In the genomic region with DNA sequence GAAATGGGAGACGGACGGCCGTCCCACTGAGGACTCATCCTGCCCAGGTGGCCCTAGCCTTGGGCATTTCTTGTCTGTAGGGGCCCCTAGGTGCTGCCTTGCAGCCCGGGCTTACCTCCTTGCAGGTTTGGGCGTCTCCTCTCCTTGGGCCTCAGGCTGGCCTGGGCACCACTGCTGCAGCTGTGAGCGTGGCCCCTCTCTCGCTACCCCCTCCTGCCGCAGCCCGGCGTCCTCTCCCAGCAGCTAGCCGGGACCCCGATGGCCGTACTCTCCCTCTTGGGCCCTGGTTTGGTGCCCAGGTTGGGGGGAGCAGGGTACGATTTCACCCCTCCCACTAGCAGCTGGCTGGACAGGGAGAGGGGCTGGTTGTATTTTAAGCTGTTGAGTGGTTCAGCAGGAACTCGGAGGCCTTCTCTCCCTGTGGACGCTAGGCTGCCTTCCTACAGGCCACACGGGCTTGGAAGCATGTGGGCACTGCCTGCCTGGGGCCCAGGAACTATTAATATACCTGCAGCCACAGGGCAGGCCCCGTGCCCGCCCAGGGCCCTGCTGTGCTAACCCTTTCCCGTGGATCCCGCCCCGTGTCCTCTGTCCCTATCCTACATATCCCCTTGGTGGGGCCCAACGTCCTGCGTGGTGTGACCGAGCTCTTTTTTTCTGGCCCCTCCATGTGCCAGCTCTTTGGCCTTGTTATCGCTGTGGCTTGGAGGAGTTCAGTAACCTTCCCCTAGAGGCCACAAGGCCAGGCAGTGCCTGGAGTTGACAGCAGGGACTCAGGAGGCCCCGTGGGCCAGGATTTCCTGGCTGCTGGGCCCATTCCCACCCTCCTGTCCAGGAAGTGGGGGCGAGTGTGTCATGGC, we compare ENCODE assay signal across 14 cellular contexts. TPM values are rescaled to one million over a fixed set of nuclear protein-coding genes. Genes with fewer than 3 reads are reported as not detected.
A peak's percentile ranks its signal among the peaks of the same experiment; 100 is the strongest.
DNase-seq lines count a peak whose midpoint lies in the region; FAIRE-seq and TF ChIP-seq lines count a peak whose summit lies in the region.
"Had no signal": no experiment of that assay in that cellular context is flagged by ENCODE, and none has a peak within 500 bp of the region (broad histone marks: within the 10 kb centered on the region; RNA-seq: fewer than 3 reads in every experiment).

No MANE protein-coding gene starts in this region.

- peak overlapping the region in 1 of 8 donors; percentile 36 for H3K4me3 Mint-ChIP-seq in CD4-positive, alpha-beta memory T cell

- no peak overlapping the region for H3K4me3 ChIP-seq in CD4-positive, alpha-beta memory T cell (ENCODE audit: low read length in 2 of 2)
- H3K4me3 ChIP-seq in esophagus squamous epithelium (no peak overlapping the region), neuronal stem cell (ENCODE audit: low read length in 2 of 2) (no peak overlapping the region)
- H3K4me3 ChIP-seq: hepatocyte had no signal

- H2BK120ac ChIP-seq in neuronal stem cell (ENCODE audit: low read depth, low read length): peak overlapping the region; percentile 72

- no peak for DNase-seq in CD4-positive, alpha-beta memory T cell
- DNase-seq in RWPE1 (ENCODE audit: low spot score) (no peak), esophagus squamous epithelium (lab: John Stamatoyannopoulos, UW) (no peak), neuronal stem cell (ENCODE audit: low spot score) (no peak), H54 (ENCODE audit: insufficient read length, low spot score) (no peak), activated gamma-delta T cell (lab: John Stamatoyannopoulos, UW) (no peak), kidney glomerular epithelial cell (lab: John Stamatoyannopoulos, UW) (no peak), GOT3 (lab: John Stamatoyannopoulos, UW) (no peak)
- DNase-seq: activated T-cell treated with anti-CD3 and anti-CD28 coated beads, Interleukin-2, amount 50 U/mL, for 1 hour; CD8-positive, alpha-beta memory T cell; NCI-H524; nucleus accumbens had no signal

- no peak for FAIRE-seq in H54 (lab: Jason Lieb, UNC)

- peak overlapping the region; percentile 17 for H3K18ac ChIP-seq in neuronal stem cell (ENCODE audit: low read length)

- no peak overlapping the region for H3K14ac ChIP-seq in neuronal stem cell (ENCODE audit: low read length)

- intact Hi-C loops in CD4-positive, alpha-beta memory T cell (cut with micrococcal nuclease): no loop called here
- intact Hi-C loops in esophagus squamous epithelium (cut with DNase I): loop anchor here (10.0 kb wide), 1 partner anchor 55 kb away; no protein-coding TSS in a partner anchor

- no peak overlapping the region for H4K8ac ChIP-seq in neuronal stem cell (ENCODE audit: low read depth, low read length)

- peak overlapping the region; percentile 56 for H2AK5ac ChIP-seq in neuronal stem cell (ENCODE audit: low read depth, low read length)

- no peak overlapping the region for H2BK15ac ChIP-seq in neuronal stem cell (ENCODE audit: low read length)

- no peaks in the 10 kb centered on the region for H3K27me3 Mint-ChIP-seq in CD4-positive, alpha-beta memory T cell
- H3K27me3 Mint-ChIP-seq: CD8-positive, alpha-beta memory T cell had no signal

- TF ChIP-seq POLR2A in esophagus squamous epithelium (IDR thresholded peaks at IDR 0.05) (no peak), H54 (IDR thresholded peaks at IDR 0.05; ENCODE audit: low read depth, low read length) (no peak)

- H3K4me2 ChIP-seq in neuronal stem cell (ENCODE audit: insufficient read depth, low read length, poor library complexity, severe bottlenecking): no peak overlapping the region
- H3K4me2 ChIP-seq: hepatocyte had no signal

- peaks cover 32% of the 10 kb centered on the region for H3K79me1 ChIP-seq in neuronal stem cell (ENCODE audit: low read depth, low read length)

- H3K27ac Mint-ChIP-seq in CD4-positive, alpha-beta memory T cell: peak overlapping the region in 4 of 7 donors; percentile 22 to 48 (median 42)

- no peak for TF ChIP-seq CTCF in RWPE1 (conservative IDR thresholded peaks at IDR 0.05; ENCODE audit: low read depth)
- no peak for TF ChIP-seq CTCF in esophagus squamous epithelium (IDR thresholded peaks at IDR 0.05)

- peak overlapping the region; percentile 78 for H3K9ac ChIP-seq in neuronal stem cell (ENCODE audit: low read depth, low read length, poor library complexity)

- POLR2A ChIA-PET in CD4-positive, alpha-beta memory T cell (lab: Charles Lee; ENCODE audit: partially characterized antibody): interaction anchor here (0.9 kb wide), 1 partner anchor 47 kb away, joined by 3 read pairs; no protein-coding TSS in a partner anchor
- POLR2A ChIA-PET in RWPE1 (lab: Yijun Ruan, JAX; ENCODE audit: low non-redundant PET): interaction anchor here (0.5 to 0.7 kb wide), 3 partner anchors 12 to 168 kb away, joined by 3 read pairs; no protein-coding TSS in a partner anchor

- no peak overlapping the region for H3K27ac ChIP-seq in CD4-positive, alpha-beta memory T cell (ENCODE audit: low read depth, low read length)
- peak overlapping the region; percentile 100 for H3K27ac ChIP-seq in RWPE1
- H3K27ac ChIP-seq in esophagus squamous epithelium: peak overlapping the region; percentile 84 to 91 (median 90)
- H3K27ac ChIP-seq in neuronal stem cell (replicated peaks; ENCODE audit: low read length): no peak overlapping the region
- H3K27ac ChIP-seq: hepatocyte had no signal

- CTCF ChIA-PET in CD4-positive, alpha-beta memory T cell (lab: Charles Lee; ENCODE audit: partially characterized antibody): interaction anchor here (0.5 to 1.6 kb wide), 2 partner anchors 9 to 13 kb away, joined by 3 to 4 read pairs; no protein-coding TSS in a partner anchor
- CTCF ChIA-PET in RWPE1 (lab: Yijun Ruan, JAX): interaction anchor here (0.5 to 1.2 kb wide), 4 partner anchors 10 to 85 kb away, joined by 3 to 4 read pairs (median 3); partner anchors contain the start of gene PTGER1

- H3K9me3 ChIP-seq in CD4-positive, alpha-beta memory T cell (ENCODE audit: control insufficient read depth in 1 of 2, low read length in 2 of 2): no peaks in the 10 kb centered on the region
- H3K9me3 ChIP-seq in esophagus squamous epithelium (no peaks in the 10 kb centered on the region), neuronal stem cell (replicated peaks in 1 of 2; ENCODE audit: control insufficient read depth in 2 of 2, insufficient read depth in 1 of 2, low read depth in 1 of 2, low read length in 2 of 2) (no peaks in the 10 kb centered on the region)

- no peaks in the 10 kb centered on the region for H3K27me3 ChIP-seq in CD4-positive, alpha-beta memory T cell (ENCODE audit: insufficient read depth, low read length)
- H3K27me3 ChIP-seq in esophagus squamous epithelium: no peaks in the 10 kb centered on the region
- H3K27me3 ChIP-seq in neuronal stem cell (ENCODE audit: control insufficient read depth in 3 of 3, insufficient read depth in 3 of 3, low read depth in 1 of 3, low read length in 3 of 3): no peaks in the 10 kb centered on the region
- H3K27me3 ChIP-seq: hepatocyte had no signal

- H3K23ac ChIP-seq in neuronal stem cell (ENCODE audit: low read depth, low read length, poor library complexity): peak overlapping the region; percentile 43

- peak overlapping the region; percentile 12 for H4K91ac ChIP-seq in neuronal stem cell (ENCODE audit: low read depth, low read length, poor library complexity)

- peaks cover 11% of the 10 kb centered on the region for H3K36me3 ChIP-seq in CD4-positive, alpha-beta memory T cell (ENCODE audit: insufficient read depth, low read length)
- H3K36me3 ChIP-seq in esophagus squamous epithelium (peaks cover 0 to 39% (median 7%) of the 10 kb centered on the region in 3 donors), neuronal stem cell (replicated peaks in 1 of 2; ENCODE audit: control insufficient read depth in 2 of 2, insufficient read depth in 2 of 2, low read length in 2 of 2) (peaks cover 3 to 17% of the 10 kb centered on the region in 2 donors)

- H2AFZ ChIP-seq in neuronal stem cell (ENCODE audit: low read length): no peak overlapping the region
- H2AFZ ChIP-seq: hepatocyte had no signal

- H3K36me3 Mint-ChIP-seq in CD4-positive, alpha-beta memory T cell: peaks cover 0 to 15% of the 10 kb centered on the region in 2 donors

- H3K4me1 Mint-ChIP-seq in CD4-positive, alpha-beta memory T cell: peaks cover 17 to 35% (median 18%) of the 10 kb centered on the region in 4 donors

- 86 to 87% methylated on average over 4 to 9 of the region's 28 CpGs for WGBS in esophagus squamous epithelium, 2 donors
- no CpG with 5 or more reads among the region's 28 CpGs for WGBS in neuronal stem cell (ENCODE audit: extremely low coverage in 2 of 2, insufficient read length in 2 of 2, insufficient replicate concordance in 1 of 2), 2 donors

- H3K4me1 ChIP-seq in CD4-positive, alpha-beta memory T cell (ENCODE audit: insufficient read depth, low read length): peaks cover 23% of the 10 kb centered on the region
- peaks cover 50 to 90% (median 57%) of the 10 kb centered on the region in 3 donors for H3K4me1 ChIP-seq in esophagus squamous epithelium
- peaks cover 11% of the 10 kb centered on the region in 2 donors for H3K4me1 ChIP-seq in neuronal stem cell (ENCODE audit: control insufficient read depth in 2 of 2, insufficient read depth in 1 of 2, low read depth in 1 of 2, low read length in 2 of 2)

- peak overlapping the region; percentile 37 for H3K4ac ChIP-seq in neuronal stem cell (ENCODE audit: low read length)

- H2BK12ac ChIP-seq in neuronal stem cell (ENCODE audit: low read length): peak overlapping the region; percentile 84

- no peaks in the 10 kb centered on the region for H3K9me3 Mint-ChIP-seq in CD4-positive, alpha-beta memory T cell
- H3K9me3 Mint-ChIP-seq: CD8-positive, alpha-beta memory T cell had no signal

- H2BK5ac ChIP-seq in neuronal stem cell (ENCODE audit: low read length): peak overlapping the region; percentile 53

RNA-seq across cellular contexts. Expression of gene NDUFB7, which starts 11.7 kb away (rescaled TPM):
- 10 to 100 TPM; 56.6 to 67.2 TPM for total RNA-seq in CD4-positive, alpha-beta memory T cell
- 100 to 1,000 TPM; 177 to 252 TPM for polyA plus RNA-seq in CD4-positive, alpha-beta memory T cell
- total RNA-seq in esophagus squamous epithelium: 100 to 1,000 TPM; 262 to 379 (median 295) TPM
- polyA plus RNA-seq in neuronal stem cell (2013, experiment 1 of 2): 181 TPM
- 175 TPM for polyA plus RNA-seq in neuronal stem cell (2013, experiment 2 of 2)

RNA-seq across cellular contexts. Expression of gene CLEC17A, which starts 22.7 kb away (rescaled TPM):
- total RNA-seq in CD4-positive, alpha-beta memory T cell: not detected
- under 1 TPM in 1 of 2 donors, not detected in 1; 0.20 TPM for polyA plus RNA-seq in CD4-positive, alpha-beta memory T cell
- not detected for total RNA-seq in esophagus squamous epithelium
- not detected for polyA plus RNA-seq in neuronal stem cell (2013, experiment 1 of 2)
- polyA plus RNA-seq in neuronal stem cell (2013, experiment 2 of 2): not detected
- total RNA-seq: dermis microvascular lymphatic vessel endothelial cell, hepatocyte had no signal
- polyA plus RNA-seq: CD8-positive, alpha-beta memory T cell; hepatocyte had no signal

RNA-seq across cellular contexts. Expression of gene TECR, which starts 30.8 kb away (rescaled TPM):
- total RNA-seq in CD4-positive, alpha-beta memory T cell: 100 to 1,000 TPM; 189 to 194 TPM
- 100 to 1,000 TPM; 246 to 269 TPM for polyA plus RNA-seq in CD4-positive, alpha-beta memory T cell
- total RNA-seq in esophagus squamous epithelium: 100 to 1,000 TPM; 130 to 290 (median 190) TPM
- polyA plus RNA-seq in neuronal stem cell (2013, experiment 1 of 2): 225 TPM
- polyA plus RNA-seq in neuronal stem cell (2013, experiment 2 of 2): 213 TPM

RNA-seq across cellular contexts. Expression of gene DNAJB1, which starts 41.9 kb away (rescaled TPM):
- 100 to 1,000 TPM; 122 to 138 TPM for total RNA-seq in CD4-positive, alpha-beta memory T cell
- polyA plus RNA-seq in CD4-positive, alpha-beta memory T cell: 100 to 1,000 TPM; 307 to 824 TPM
- total RNA-seq in esophagus squamous epithelium: 100 to 1,000 TPM; 182 to 294 (median 224) TPM
- polyA plus RNA-seq in neuronal stem cell (2013, experiment 1 of 2): 49.6 TPM
- polyA plus RNA-seq in neuronal stem cell (2013, experiment 2 of 2): 49.2 TPM

Comparison
In these comparisons a context has a peak if more than half of its experiments do, and no peak if none do; other contexts are left out.
1. H3K27ac ChIP-seq: peak in RWPE1 (single experiment) and esophagus squamous epithelium (4 of 4); none in CD4-positive, alpha-beta memory T cell (single experiment) and neuronal stem cell (single experiment).